Comparison of ENCODE assay signal across 1 cellular context in the genomic region with DNA sequence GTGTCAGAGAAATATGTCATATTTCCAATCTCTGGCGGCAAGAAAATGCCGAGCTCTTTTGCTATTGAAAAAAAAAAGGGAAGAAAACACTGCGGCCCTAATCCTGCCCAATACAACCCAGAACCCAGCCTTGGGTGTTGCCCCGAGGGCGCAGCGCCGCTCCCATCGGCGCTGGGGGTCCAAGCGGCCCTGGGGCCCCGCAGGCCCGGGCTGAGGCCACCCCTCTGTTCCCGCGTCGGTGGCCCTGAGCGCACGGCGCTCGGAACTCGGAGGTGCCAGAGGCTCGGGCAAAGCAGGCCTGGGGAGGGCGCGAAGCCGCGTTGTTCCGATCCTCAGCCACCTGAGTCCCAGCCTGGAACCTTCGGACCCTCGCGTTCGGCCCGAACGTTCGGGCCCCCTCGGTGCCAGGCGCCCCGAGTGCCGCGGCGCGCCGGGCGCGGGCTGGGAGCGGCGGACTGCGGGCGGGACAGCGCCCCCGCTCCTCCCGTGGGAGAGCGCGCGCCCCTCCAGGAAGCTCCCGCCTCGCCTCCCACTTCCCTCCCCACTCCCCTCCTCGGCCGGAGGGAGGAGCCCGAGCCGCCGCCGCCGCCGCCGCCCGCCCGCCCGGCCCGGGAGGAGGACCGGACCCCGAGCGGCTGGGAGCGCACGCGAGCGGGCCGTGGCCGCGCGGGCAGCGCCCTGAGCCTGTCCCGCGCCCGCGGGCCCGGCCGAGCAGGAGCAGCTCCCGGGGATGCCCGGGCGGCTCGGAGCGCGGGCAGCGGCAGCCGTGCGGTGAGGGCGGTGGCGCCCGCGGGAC.
A peak's percentile ranks its signal among the peaks of the same experiment; 100 is the strongest.
TF ChIP-seq lines count a peak whose summit lies in the region.

A gene (plus strand): TSS at position 594 of the 796 bp plus-strand sequence. CDS start 18,160 bp downstream, outside the sequence.

TF ChIP-seq in HepG2, 621 proteins besides CTCF, POLR2A, EP300 and RAD21 (continued from another document and continues in another):
- TF ChIP-seq ZNF776 (CRISPR knock-in tag; IDR thresholded peaks at IDR 0.05): peak; percentile 36; the same call in 1 of the 2 replicates
- TF ChIP-seq RBAK (CRISPR knock-in tag; IDR thresholded peaks at IDR 0.05): no peak
- TF ChIP-seq, protein P1, sequence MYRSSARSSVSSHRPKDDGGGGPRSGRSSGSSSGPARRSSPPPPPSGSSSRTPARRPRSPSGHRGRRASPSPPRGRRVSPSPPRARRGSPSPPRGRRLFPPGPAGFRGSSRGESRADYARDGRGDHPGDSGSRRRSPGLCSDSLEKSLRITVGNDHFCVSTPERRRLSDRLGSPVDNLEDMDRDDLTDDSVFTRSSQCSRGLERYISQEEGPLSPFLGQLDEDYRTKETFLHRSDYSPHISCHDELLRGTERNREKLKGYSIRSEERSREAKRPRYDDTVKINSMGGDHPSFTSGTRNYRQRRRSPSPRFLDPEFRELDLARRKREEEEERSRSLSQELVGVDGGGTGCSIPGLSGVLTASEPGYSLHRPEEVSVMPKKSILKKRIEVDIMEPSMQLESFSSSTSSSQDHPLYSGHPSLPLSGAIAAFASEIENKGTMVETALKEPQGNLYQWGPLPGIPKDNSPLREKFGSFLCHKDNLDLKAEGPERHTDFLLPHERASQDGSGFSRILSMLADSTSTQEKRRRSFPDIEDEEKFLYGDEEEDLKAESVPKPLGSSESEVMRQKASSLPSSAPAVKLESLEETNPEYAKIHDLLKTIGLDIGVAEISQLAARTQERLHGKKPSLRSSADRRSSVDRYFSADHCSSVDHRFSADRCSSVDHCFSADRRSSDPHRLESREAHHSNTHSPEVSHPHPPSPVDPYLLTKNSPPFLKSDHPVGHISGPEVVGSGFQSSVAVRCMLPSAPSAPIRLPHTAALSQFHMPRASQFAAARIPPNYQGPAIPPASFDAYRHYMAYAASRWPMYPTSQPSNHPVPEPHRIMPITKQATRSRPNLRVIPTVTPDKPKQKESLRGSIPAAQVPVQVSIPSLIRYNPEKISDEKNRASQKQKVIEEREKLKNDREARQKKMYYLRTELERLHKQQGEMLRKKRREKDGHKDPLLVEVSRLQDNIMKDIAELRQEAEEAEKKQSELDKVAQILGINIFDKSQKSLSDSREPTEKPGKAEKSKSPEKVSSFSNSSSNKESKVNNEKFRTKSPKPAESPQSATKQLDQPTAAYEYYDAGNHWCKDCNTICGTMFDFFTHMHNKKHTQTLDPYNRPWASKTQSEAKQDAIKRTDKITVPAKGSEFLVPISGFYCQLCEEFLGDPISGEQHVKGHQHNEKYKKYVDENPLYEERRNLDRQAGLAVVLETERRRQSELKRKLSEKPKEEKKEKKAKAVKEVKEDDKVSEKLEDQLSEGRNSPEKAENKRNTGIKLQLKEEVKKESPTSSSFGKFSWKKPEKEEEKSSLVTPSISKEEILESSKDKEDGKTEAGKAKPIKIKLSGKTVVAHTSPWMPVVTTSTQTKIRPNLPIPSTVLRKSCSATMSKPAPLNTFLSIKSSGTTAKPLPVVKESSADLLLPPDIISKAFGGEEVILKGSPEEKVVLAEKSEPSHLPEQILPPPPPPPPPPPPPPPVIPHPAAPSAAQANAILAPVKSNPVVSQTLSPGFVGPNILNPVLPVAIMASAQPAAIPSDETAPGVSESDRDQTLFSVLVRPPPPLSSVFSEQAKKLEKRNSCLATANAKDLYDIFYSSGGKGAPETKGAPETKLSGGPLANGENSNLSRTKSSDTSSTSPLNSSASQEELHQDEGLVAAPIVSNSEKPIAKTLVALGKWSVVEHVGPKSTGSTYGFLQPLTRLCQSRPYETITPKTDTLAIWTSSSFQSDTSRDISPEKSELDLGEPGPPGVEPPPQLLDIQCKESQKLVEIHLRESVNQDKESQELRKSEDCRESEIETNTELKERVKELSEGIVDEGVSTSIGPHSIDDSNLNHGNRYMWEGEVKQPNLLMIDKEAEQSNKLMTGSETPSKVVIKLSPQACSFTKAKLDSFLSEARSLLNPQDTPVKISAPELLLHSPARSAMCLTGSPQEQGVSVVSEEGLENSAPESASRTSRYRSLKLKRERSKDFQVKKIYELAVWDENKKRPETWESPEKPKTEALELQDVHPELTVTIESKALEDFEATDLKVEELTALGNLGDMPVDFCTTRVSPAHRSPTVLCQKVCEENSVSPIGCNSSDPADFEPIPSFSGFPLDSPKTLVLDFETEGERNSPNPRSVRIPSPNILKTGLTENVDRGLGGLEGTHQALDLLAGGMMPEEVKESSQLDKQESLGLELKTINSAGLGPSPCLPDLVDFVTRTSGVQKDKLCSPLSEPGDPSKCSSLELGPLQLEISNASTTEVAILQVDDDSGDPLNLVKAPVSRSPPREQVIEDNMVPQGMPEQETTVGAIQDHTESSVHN (CRISPR knock-in tag; IDR thresholded peaks at IDR 0.05): no peak
- no peak for TF ChIP-seq MBD4 (IDR thresholded peaks at IDR 0.05; ENCODE audit: borderline replicate concordance, low read length)
- TF ChIP-seq ZNF34 (CRISPR knock-in tag; IDR thresholded peaks at IDR 0.05; ENCODE audit: borderline replicate concordance): no peak
- TF ChIP-seq, protein P2, sequence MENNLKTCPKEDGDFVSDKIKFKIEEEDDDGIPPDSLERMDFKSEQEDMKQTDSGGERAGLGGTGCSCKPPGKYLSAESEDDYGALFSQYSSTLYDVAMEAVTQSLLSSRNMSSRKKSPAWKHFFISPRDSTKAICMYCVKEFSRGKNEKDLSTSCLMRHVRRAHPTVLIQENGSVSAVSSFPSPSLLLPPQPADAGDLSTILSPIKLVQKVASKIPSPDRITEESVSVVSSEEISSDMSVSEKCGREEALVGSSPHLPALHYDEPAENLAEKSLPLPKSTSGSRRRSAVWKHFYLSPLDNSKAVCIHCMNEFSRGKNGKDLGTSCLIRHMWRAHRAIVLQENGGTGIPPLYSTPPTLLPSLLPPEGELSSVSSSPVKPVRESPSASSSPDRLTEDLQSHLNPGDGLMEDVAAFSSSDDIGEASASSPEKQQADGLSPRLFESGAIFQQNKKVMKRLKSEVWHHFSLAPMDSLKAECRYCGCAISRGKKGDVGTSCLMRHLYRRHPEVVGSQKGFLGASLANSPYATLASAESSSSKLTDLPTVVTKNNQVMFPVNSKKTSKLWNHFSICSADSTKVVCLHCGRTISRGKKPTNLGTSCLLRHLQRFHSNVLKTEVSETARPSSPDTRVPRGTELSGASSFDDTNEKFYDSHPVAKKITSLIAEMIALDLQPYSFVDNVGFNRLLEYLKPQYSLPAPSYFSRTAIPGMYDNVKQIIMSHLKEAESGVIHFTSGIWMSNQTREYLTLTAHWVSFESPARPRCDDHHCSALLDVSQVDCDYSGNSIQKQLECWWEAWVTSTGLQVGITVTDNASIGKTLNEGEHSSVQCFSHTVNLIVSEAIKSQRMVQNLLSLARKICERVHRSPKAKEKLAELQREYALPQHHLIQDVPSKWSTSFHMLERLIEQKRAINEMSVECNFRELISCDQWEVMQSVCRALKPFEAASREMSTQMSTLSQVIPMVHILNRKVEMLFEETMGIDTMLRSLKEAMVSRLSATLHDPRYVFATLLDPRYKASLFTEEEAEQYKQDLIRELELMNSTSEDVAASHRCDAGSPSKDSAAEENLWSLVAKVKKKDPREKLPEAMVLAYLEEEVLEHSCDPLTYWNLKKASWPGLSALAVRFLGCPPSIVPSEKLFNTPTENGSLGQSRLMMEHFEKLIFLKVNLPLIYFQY (CRISPR knock-in tag; IDR thresholded peaks at IDR 0.05; ENCODE audit: borderline replicate concordance): 0 out of 2 replicates have a peak, but pooled peaks have one; percentile 1
- TF ChIP-seq, protein P3, sequence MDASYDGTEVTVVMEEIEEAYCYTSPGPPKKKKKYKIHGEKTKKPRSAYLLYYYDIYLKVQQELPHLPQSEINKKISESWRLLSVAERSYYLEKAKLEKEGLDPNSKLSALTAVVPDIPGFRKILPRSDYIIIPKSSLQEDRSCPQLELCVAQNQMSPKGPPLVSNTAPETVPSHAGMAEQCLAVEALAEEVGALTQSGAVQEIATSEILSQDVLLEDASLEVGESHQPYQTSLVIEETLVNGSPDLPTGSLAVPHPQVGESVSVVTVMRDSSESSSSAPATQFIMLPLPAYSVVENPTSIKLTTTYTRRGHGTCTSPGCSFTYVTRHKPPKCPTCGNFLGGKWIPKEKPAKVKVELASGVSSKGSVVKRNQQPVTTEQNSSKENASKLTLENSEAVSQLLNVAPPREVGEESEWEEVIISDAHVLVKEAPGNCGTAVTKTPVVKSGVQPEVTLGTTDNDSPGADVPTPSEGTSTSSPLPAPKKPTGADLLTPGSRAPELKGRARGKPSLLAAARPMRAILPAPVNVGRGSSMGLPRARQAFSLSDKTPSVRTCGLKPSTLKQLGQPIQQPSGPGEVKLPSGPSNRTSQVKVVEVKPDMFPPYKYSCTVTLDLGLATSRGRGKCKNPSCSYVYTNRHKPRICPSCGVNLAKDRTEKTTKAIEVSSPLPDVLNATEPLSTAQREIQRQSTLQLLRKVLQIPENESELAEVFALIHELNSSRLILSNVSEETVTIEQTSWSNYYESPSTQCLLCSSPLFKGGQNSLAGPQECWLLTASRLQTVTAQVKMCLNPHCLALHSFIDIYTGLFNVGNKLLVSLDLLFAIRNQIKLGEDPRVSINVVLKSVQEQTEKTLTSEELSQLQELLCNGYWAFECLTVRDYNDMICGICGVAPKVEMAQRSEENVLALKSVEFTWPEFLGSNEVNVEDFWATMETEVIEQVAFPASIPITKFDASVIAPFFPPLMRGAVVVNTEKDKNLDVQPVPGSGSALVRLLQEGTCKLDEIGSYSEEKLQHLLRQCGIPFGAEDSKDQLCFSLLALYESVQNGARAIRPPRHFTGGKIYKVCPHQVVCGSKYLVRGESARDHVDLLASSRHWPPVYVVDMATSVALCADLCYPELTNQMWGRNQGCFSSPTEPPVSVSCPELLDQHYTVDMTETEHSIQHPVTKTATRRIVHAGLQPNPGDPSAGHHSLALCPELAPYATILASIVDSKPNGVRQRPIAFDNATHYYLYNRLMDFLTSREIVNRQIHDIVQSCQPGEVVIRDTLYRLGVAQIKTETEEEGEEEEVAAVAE (CRISPR knock-in tag; IDR thresholded peaks at IDR 0.05; ENCODE audit: borderline replicate concordance): no peak
- TF ChIP-seq, protein P4, sequence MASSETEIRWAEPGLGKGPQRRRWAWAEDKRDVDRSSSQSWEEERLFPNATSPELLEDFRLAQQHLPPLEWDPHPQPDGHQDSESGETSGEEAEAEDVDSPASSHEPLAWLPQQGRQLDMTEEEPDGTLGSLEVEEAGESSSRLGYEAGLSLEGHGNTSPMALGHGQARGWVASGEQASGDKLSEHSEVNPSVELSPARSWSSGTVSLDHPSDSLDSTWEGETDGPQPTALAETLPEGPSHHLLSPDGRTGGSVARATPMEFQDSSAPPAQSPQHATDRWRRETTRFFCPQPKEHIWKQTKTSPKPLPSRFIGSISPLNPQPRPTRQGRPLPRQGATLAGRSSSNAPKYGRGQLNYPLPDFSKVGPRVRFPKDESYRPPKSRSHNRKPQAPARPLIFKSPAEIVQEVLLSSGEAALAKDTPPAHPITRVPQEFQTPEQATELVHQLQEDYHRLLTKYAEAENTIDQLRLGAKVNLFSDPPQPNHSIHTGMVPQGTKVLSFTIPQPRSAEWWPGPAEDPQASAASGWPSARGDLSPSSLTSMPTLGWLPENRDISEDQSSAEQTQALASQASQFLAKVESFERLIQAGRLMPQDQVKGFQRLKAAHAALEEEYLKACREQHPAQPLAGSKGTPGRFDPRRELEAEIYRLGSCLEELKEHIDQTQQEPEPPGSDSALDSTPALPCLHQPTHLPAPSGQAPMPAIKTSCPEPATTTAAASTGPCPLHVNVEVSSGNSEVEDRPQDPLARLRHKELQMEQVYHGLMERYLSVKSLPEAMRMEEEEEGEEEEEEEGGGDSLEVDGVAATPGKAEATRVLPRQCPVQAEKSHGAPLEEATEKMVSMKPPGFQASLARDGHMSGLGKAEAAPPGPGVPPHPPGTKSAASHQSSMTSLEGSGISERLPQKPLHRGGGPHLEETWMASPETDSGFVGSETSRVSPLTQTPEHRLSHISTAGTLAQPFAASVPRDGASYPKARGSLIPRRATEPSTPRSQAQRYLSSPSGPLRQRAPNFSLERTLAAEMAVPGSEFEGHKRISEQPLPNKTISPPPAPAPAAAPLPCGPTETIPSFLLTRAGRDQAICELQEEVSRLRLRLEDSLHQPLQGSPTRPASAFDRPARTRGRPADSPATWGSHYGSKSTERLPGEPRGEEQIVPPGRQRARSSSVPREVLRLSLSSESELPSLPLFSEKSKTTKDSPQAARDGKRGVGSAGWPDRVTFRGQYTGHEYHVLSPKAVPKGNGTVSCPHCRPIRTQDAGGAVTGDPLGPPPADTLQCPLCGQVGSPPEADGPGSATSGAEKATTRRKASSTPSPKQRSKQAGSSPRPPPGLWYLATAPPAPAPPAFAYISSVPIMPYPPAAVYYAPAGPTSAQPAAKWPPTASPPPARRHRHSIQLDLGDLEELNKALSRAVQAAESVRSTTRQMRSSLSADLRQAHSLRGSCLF (CRISPR knock-in tag; IDR thresholded peaks at IDR 0.05; ENCODE audit: borderline replicate concordance): no peak
- TF ChIP-seq ELF4 (CRISPR knock-in tag; IDR thresholded peaks at IDR 0.05; ENCODE audit: borderline replicate concordance): no peak
- TF ChIP-seq, protein P5, sequence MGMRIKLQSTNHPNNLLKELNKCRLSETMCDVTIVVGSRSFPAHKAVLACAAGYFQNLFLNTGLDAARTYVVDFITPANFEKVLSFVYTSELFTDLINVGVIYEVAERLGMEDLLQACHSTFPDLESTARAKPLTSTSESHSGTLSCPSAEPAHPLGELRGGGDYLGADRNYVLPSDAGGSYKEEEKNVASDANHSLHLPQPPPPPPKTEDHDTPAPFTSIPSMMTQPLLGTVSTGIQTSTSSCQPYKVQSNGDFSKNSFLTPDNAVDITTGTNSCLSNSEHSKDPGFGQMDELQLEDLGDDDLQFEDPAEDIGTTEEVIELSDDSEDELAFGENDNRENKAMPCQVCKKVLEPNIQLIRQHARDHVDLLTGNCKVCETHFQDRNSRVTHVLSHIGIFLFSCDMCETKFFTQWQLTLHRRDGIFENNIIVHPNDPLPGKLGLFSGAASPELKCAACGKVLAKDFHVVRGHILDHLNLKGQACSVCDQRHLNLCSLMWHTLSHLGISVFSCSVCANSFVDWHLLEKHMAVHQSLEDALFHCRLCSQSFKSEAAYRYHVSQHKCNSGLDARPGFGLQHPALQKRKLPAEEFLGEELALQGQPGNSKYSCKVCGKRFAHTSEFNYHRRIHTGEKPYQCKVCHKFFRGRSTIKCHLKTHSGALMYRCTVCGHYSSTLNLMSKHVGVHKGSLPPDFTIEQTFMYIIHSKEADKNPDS (CRISPR knock-in tag; IDR thresholded peaks at IDR 0.05): no peak
- no peak for TF ChIP-seq ZFP36L2 (CRISPR knock-in tag; IDR thresholded peaks at IDR 0.05)
- no peak for TF ChIP-seq PCBP2 (optimal IDR thresholded peaks at IDR 0.05; ENCODE audit: low read depth, low read length, poor library complexity, severe bottlenecking)
- no peak for TF ChIP-seq ATF1 (CRISPR knock-in tag; IDR thresholded peaks at IDR 0.05)
